Comparison of ENCODE assay signal across 8 cellular contexts in genomic region chr17:4987767-4988083, GRCh38. TPM values are rescaled to one million over a fixed set of nuclear protein-coding genes. Genes with fewer than 3 reads are reported as not detected.
DNase-seq lines count a peak whose midpoint lies in the region; ATAC-seq lines count a peak whose summit lies in the region.

No MANE protein-coding gene starts in this region.

- H3K9ac ChIP-seq in iPS-18a (ENCODE audit: low read length): no peak overlapping the region

- ATAC-seq in activated CD4-positive, alpha-beta T cell treated with anti-CD3 and anti-CD28 coated beads for 36 hours: peak; percentile 18
- ATAC-seq in activated CD8-positive, alpha-beta T cell treated with anti-CD3 and anti-CD28 coated beads, Interleukin-2, amount 10 ng/mL, durations not matched to agents 7 days and 5 days: no peak

- H3K27ac ChIP-seq in iPS-18a (ENCODE audit: low read length) (no peak overlapping the region), substantia nigra (ENCODE audit: low read depth, low read length, poor library complexity, severe bottlenecking) (peak overlapping the region; percentile 92)

- H3K9me3 ChIP-seq in iPS-18a (ENCODE audit: control insufficient read depth, low read depth, low read length): no peaks in the 10 kb centered on the region

- peak overlapping the region; percentile 64 for H3K4me3 ChIP-seq in iPS-18a (ENCODE audit: low read length)

- H3K27me3 Mint-ChIP-seq in activated CD4-positive, alpha-beta T cell treated with anti-CD3 and anti-CD28 coated beads for 36 hours: no peaks in the 10 kb centered on the region
- H3K27me3 Mint-ChIP-seq in activated CD8-positive, alpha-beta T cell treated with anti-CD3 and anti-CD28 coated beads, Interleukin-2, amount 10 ng/mL, durations not matched to agents 7 days and 5 days (ENCODE audit: low read depth): no peaks in the 10 kb centered on the region

- H3K36me3 Mint-ChIP-seq in activated CD4-positive, alpha-beta T cell treated with anti-CD3 and anti-CD28 coated beads for 36 hours (ENCODE audit: low read depth): peaks cover 17% of the 10 kb centered on the region
- H3K36me3 Mint-ChIP-seq in activated CD8-positive, alpha-beta T cell treated with anti-CD3 and anti-CD28 coated beads, Interleukin-2, amount 10 ng/mL, durations not matched to agents 7 days and 5 days (ENCODE audit: low read depth): peaks cover 17% of the 10 kb centered on the region

- in situ Hi-C loops in KBM-7 (cut with MboI; ENCODE audit: low pct_unique_long_range_greater_than_20kb, low sequenced_read_pairs): no loop called here

- CTCF ChIA-PET in activated CD4-positive, alpha-beta T cell treated with anti-CD3 and anti-CD28 coated beads for 36 hours (lab: Charles Lee): interaction anchor here (0.6 to 1.8 kb wide), 10 partner anchors 9 to 191 kb away, joined by 3 to 6 read pairs (median 3); partner anchors contain the start of genes INCA1, KIF1C, RNF167 and SLC25A11
- CTCF ChIA-PET in activated CD8-positive, alpha-beta T cell treated with anti-CD3 and anti-CD28 coated beads, Interleukin-2, amount 10 ng/mL, durations not matched to agents 7 days and 5 days (lab: Charles Lee): interaction anchor here (0.7 to 5.6 kb wide), 16 partner anchors 9 to 79 kb away, joined by 3 to 23 read pairs (median 6); partner anchors contain the start of genes INCA1, KIF1C, RNF167 and SLC25A11

- peak; percentile 43 for DNase-seq in activated CD4-positive, alpha-beta T cell treated with anti-CD3 and anti-CD28 coated beads for 36 hours
- DNase-seq in activated CD4-positive, alpha-beta T cell treated with anti-CD3 and anti-CD28 coated beads for 4 hours: no peak
- DNase-seq in activated CD8-positive, alpha-beta T cell treated with anti-CD3 and anti-CD28 coated beads, Interleukin-2, amount 10 ng/mL, durations not matched to agents 7 days and 5 days: no peak
- DNase-seq in substantia nigra (lab: John Stamatoyannopoulos, UW) (peak in 3 of 49 donors; percentile 39 to 59 (median 50)), D341Med (ENCODE audit: low spot score) (no peak), KBM-7 (no peak), T-helper 9 cell (no peak)

- POLR2A ChIA-PET in activated CD4-positive, alpha-beta T cell treated with anti-CD3 and anti-CD28 coated beads for 36 hours (lab: Charles Lee): no interaction called here
- POLR2A ChIA-PET in activated CD8-positive, alpha-beta T cell treated with anti-CD3 and anti-CD28 coated beads, Interleukin-2, amount 10 ng/mL, durations not matched to agents 7 days and 5 days (lab: Charles Lee): interaction anchor here (0.6 to 2.4 kb wide), 5 partner anchors 9 to 47 kb away, joined by 3 to 10 read pairs (median 4); partner anchors contain the start of genes INCA1, KIF1C, RNF167 and SLC25A11

- intact Hi-C loops in activated CD4-positive, alpha-beta T cell treated with anti-CD3 and anti-CD28 coated beads for 36 hours (cut with DNase I, micrococcal nuclease): loop anchor here (1.0 kb wide), 6 partner anchors 10 to 78 kb away; partner anchors contain the start of genes INCA1 (in 2 of the 2), KIF1C (in 2 of the 2), RNF167 (in 1 of the 2) and SLC25A11 (in 1 of the 2)

- peak overlapping the region; percentile 93 for H3K4me3 Mint-ChIP-seq in activated CD4-positive, alpha-beta T cell treated with anti-CD3 and anti-CD28 coated beads for 36 hours
- peak overlapping the region; percentile 88 for H3K4me3 Mint-ChIP-seq in activated CD8-positive, alpha-beta T cell treated with anti-CD3 and anti-CD28 coated beads, Interleukin-2, amount 10 ng/mL, durations not matched to agents 7 days and 5 days

- H3K9me3 Mint-ChIP-seq in activated CD4-positive, alpha-beta T cell treated with anti-CD3 and anti-CD28 coated beads for 36 hours (ENCODE audit: low read depth): no peaks in the 10 kb centered on the region
- H3K9me3 Mint-ChIP-seq in activated CD8-positive, alpha-beta T cell treated with anti-CD3 and anti-CD28 coated beads, Interleukin-2, amount 10 ng/mL, durations not matched to agents 7 days and 5 days (ENCODE audit: insufficient read depth): no peaks in the 10 kb centered on the region

- no peaks in the 10 kb centered on the region for H3K36me3 ChIP-seq in iPS-18a (ENCODE audit: control insufficient read depth, low read depth, low read length)

- H3K27me3 ChIP-seq in iPS-18a (ENCODE audit: control insufficient read depth, insufficient read depth, low read length): peaks cover 30% of the 10 kb centered on the region

- peak overlapping the region; percentile 91 for H3K27ac Mint-ChIP-seq in activated CD4-positive, alpha-beta T cell treated with anti-CD3 and anti-CD28 coated beads for 36 hours
- H3K27ac Mint-ChIP-seq in activated CD8-positive, alpha-beta T cell treated with anti-CD3 and anti-CD28 coated beads, Interleukin-2, amount 10 ng/mL, durations not matched to agents 7 days and 5 days: peak overlapping the region; percentile 92

- H3K4me1 Mint-ChIP-seq in activated CD4-positive, alpha-beta T cell treated with anti-CD3 and anti-CD28 coated beads for 36 hours: peaks cover 33% of the 10 kb centered on the region
- peaks cover 41% of the 10 kb centered on the region for H3K4me1 Mint-ChIP-seq in activated CD8-positive, alpha-beta T cell treated with anti-CD3 and anti-CD28 coated beads, Interleukin-2, amount 10 ng/mL, durations not matched to agents 7 days and 5 days (ENCODE audit: low read depth)

- peaks cover 6% of the 10 kb centered on the region for H3K4me1 ChIP-seq in iPS-18a (ENCODE audit: control insufficient read depth, low read depth, low read length)

RNA-seq across cellular contexts. Expression of gene CAMTA2, which starts 0.2 kb away (rescaled TPM):
- 100 to 1,000 TPM in 1 of 2 experiments, 10 to 100 TPM in 1; 98.2 to 124 TPM for total RNA-seq in activated CD4-positive, alpha-beta T cell treated with anti-CD3 and anti-CD28 coated beads for 36 hours
- 10 to 100 TPM; 51.3 to 55.5 TPM for total RNA-seq in activated CD8-positive, alpha-beta T cell treated with anti-CD3 and anti-CD28 coated beads, Interleukin-2, amount 10 ng/mL, durations not matched to agents 7 days and 5 days

RNA-seq across cellular contexts. Expression of gene INCA1, which starts 9.6 kb away (rescaled TPM):
- under 1 TPM; 0.18 to 0.28 TPM for total RNA-seq in activated CD4-positive, alpha-beta T cell treated with anti-CD3 and anti-CD28 coated beads for 36 hours
- total RNA-seq in activated CD8-positive, alpha-beta T cell treated with anti-CD3 and anti-CD28 coated beads, Interleukin-2, amount 10 ng/mL, durations not matched to agents 7 days and 5 days: under 1 TPM; 0.26 to 0.29 TPM

RNA-seq across cellular contexts. Expression of gene KIF1C, which starts 10.0 kb away (rescaled TPM):
- total RNA-seq in activated CD4-positive, alpha-beta T cell treated with anti-CD3 and anti-CD28 coated beads for 36 hours: 10 to 100 TPM; 32.6 to 43.0 TPM
- 10 to 100 TPM; 43.6 to 45.3 TPM for total RNA-seq in activated CD8-positive, alpha-beta T cell treated with anti-CD3 and anti-CD28 coated beads, Interleukin-2, amount 10 ng/mL, durations not matched to agents 7 days and 5 days

RNA-seq across cellular contexts. Expression of gene SPAG7, which starts 20.1 kb away (rescaled TPM):
- total RNA-seq in activated CD4-positive, alpha-beta T cell treated with anti-CD3 and anti-CD28 coated beads for 36 hours: 10 to 100 TPM; 61.4 to 69.4 TPM
- total RNA-seq in activated CD8-positive, alpha-beta T cell treated with anti-CD3 and anti-CD28 coated beads, Interleukin-2, amount 10 ng/mL, durations not matched to agents 7 days and 5 days: 10 to 100 TPM; 52.3 to 53.6 TPM

RNA-seq across cellular contexts. Expression of gene ENO3, which starts 36.8 kb away (rescaled TPM):
- 10 to 100 TPM; 32.0 to 32.9 TPM for total RNA-seq in activated CD4-positive, alpha-beta T cell treated with anti-CD3 and anti-CD28 coated beads for 36 hours
- 10 to 100 TPM; 26.6 to 34.3 TPM for total RNA-seq in activated CD8-positive, alpha-beta T cell treated with anti-CD3 and anti-CD28 coated beads, Interleukin-2, amount 10 ng/mL, durations not matched to agents 7 days and 5 days
